In the genomic region with DNA sequence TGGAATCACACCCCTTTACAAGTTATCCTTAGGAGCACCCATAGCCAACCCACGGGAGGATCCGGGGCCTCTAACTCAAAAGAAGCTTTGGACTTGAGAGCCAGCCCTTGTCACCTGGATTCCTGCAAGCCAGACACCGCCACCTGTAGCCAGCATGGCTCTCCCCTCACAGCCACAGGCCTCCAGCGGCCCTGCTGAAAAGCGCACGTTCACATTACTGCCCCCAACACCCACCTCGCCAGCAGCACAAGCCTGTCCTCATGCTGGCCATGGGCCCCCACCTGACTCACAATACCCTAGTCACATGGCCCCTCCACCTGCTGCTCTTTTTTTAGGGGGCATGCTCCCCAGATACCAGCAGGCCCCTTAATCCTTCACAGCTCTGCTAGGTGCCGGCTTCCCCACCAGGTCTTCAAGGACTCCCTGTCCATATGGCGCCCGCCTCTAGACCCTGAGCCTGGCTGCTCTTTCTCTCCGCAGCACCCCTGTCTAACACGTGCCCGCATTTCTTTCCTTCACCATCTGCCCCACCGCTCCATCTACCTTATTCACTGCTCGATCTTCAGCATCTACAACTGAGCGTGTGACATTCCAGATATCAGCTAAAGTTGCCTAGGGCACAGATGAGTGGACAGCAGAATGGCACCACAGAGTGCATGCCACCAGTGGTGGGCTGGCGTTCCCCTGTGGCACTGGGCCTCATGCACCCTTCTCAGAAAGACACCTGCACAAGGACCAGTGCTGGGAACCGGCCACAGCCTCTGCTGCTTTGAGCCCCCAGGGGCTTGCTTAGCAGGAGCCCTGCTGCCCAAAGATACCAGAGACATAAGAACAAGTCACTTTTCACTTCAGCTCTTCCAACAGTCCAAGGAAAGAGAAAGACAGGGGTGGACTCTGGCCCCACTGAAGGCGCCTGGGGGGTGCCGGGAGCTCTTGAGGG, we compare ENCODE assay signal across 9 cellular contexts. TPM values are rescaled to one million over a fixed set of nuclear protein-coding genes. Genes with fewer than 3 reads are reported as not detected.
A peak's percentile ranks its signal among the peaks of the same experiment; 100 is the strongest.
DNase-seq lines count a peak whose midpoint lies in the region; ATAC-seq and TF ChIP-seq lines count a peak whose summit lies in the region.
"Had no signal": no experiment of that assay in that cellular context is flagged by ENCODE, and none has a peak within 500 bp of the region (broad histone marks: within the 10 kb centered on the region; RNA-seq: fewer than 3 reads in every experiment).

No MANE protein-coding gene starts in this region.

- H3K9me3 Mint-ChIP-seq in activated naive CD4-positive, alpha-beta T cell treated with anti-CD3 and anti-CD28 coated beads, Interleukin-2, amount 50 U/mL, for 72 hours = no peaks in the 10 kb centered on the region
- H3K9me3 Mint-ChIP-seq in activated naive CD4-positive, alpha-beta T cell treated with anti-CD3 and anti-CD28 coated beads for 36 hours = no peaks in the 10 kb centered on the region
- H3K9me3 Mint-ChIP-seq in glutamatergic neuron (ENCODE audit: unreplicated experiment) = no peaks in the 10 kb centered on the region

- TF ChIP-seq EP300 in tibial nerve (IDR thresholded peaks at IDR 0.05) = no peak

- H3K36me3 ChIP-seq in SK-N-MC (ENCODE audit: insufficient read depth, low read length) (peaks cover 57% of the 10 kb centered on the region; the same call in 1 of the 2 replicates), tibial nerve (peaks cover 0 to 37% (median 0%) of the 10 kb centered on the region in 3 donors), HAP-1 (replicated peaks) (peaks cover 48% of the 10 kb centered on the region)

- H3K27ac ChIP-seq in SK-N-MC = peak overlapping the region; percentile 77
- H3K27ac ChIP-seq in tibial nerve = peak overlapping the region in 3 of 4 donors; percentile 30 to 81 (median 55)
- H3K27ac ChIP-seq: neutrophil had no signal

- H3K27ac Mint-ChIP-seq in activated naive CD4-positive, alpha-beta T cell treated with anti-CD3 and anti-CD28 coated beads, Interleukin-2, amount 50 U/mL, for 72 hours = peak overlapping the region; percentile 35 to 88
- no peak overlapping the region for H3K27ac Mint-ChIP-seq in activated naive CD4-positive, alpha-beta T cell treated with anti-CD3 and anti-CD28 coated beads for 36 hours
- H3K27ac Mint-ChIP-seq in glutamatergic neuron (ENCODE audit: unreplicated experiment) = peak overlapping the region; percentile 28

- 89 to 91% methylated on average over 20 of the region's 20 CpGs for whole genome bisulfite sequencing in tibial nerve, 2 donors

- H3K4me1 ChIP-seq in tibial nerve (peaks cover 0 to 62% (median 18%) of the 10 kb centered on the region in 4 donors), HAP-1 (peaks cover 8% of the 10 kb centered on the region)

- H3K4me3 Mint-ChIP-seq in activated naive CD4-positive, alpha-beta T cell treated with anti-CD3 and anti-CD28 coated beads for 36 hours = no peak overlapping the region
- H3K4me3 Mint-ChIP-seq in glutamatergic neuron (ENCODE audit: unreplicated experiment) = peak overlapping the region; percentile 63

- CTCF ChIA-PET in activated naive CD4-positive, alpha-beta T cell treated with anti-CD3 and anti-CD28 coated beads for 36 hours (lab: Charles Lee) = no interaction called here

- no peaks in the 10 kb centered on the region for H3K9me3 ChIP-seq in SK-N-MC (ENCODE audit: low read depth, low read length)
- no peaks in the 10 kb centered on the region for H3K9me3 ChIP-seq in tibial nerve
- H3K9me3 ChIP-seq in HAP-1 = no peaks in the 10 kb centered on the region
- H3K9me3 ChIP-seq: neutrophil had no signal

- H3K27me3 ChIP-seq in tibial nerve (no peaks in the 10 kb centered on the region), HAP-1 (ENCODE audit: low read depth) (no peaks in the 10 kb centered on the region)
- H3K27me3 ChIP-seq: neutrophil had no signal

- peaks cover 56% of the 10 kb centered on the region for H3K4me1 Mint-ChIP-seq in activated naive CD4-positive, alpha-beta T cell treated with anti-CD3 and anti-CD28 coated beads for 36 hours (ENCODE audit: low read depth)
- H3K4me1 Mint-ChIP-seq in glutamatergic neuron (ENCODE audit: low read depth, unreplicated experiment) = peaks cover 38% of the 10 kb centered on the region

- TF ChIP-seq CTCF in glutamatergic neuron (IDR thresholded peaks at IDR 0.05; ENCODE audit: partially characterized antibody, unreplicated experiment) = no peak
- no peak for TF ChIP-seq CTCF in tibial nerve (IDR thresholded peaks at IDR 0.05)

- no peak for ATAC-seq in activated naive CD4-positive, alpha-beta T cell treated with anti-CD3 and anti-CD28 coated beads, Interleukin-2, amount 50 U/mL, for 72 hours
- no peak for ATAC-seq in GM21390 (IDR thresholded peaks at IDR 0.05; ENCODE audit: unreplicated experiment)

- H3K4me3 ChIP-seq in SK-N-MC (peak overlapping the region; percentile 65), tibial nerve (no peak overlapping the region), HAP-1 (no peak overlapping the region)

- H3K36me3 Mint-ChIP-seq in activated naive CD4-positive, alpha-beta T cell treated with anti-CD3 and anti-CD28 coated beads, Interleukin-2, amount 50 U/mL, for 72 hours = peaks cover 0 to 8% of the 10 kb centered on the region in 2 donors
- H3K36me3 Mint-ChIP-seq in activated naive CD4-positive, alpha-beta T cell treated with anti-CD3 and anti-CD28 coated beads for 36 hours (ENCODE audit: low read depth) = peaks cover 34% of the 10 kb centered on the region
- H3K36me3 Mint-ChIP-seq in glutamatergic neuron (ENCODE audit: unreplicated experiment) = no peaks in the 10 kb centered on the region

- intact Hi-C loops in activated naive CD4-positive, alpha-beta T cell treated with anti-CD3 and anti-CD28 coated beads for 36 hours (cut with micrococcal nuclease) = no loop called here

- in situ Hi-C loops in HAP-1 (cut with MboI; ENCODE audit: low sequenced_read_pairs) = loop anchor here (25.0 kb wide), 1 partner anchor 362 kb away; no protein-coding TSS in a partner anchor

- no peaks in the 10 kb centered on the region for H3K27me3 Mint-ChIP-seq in activated naive CD4-positive, alpha-beta T cell treated with anti-CD3 and anti-CD28 coated beads for 36 hours (ENCODE audit: low read depth)
- H3K27me3 Mint-ChIP-seq in glutamatergic neuron (ENCODE audit: unreplicated experiment) = peaks cover 2% of the 10 kb centered on the region

- no peak overlapping the region for H3K9ac ChIP-seq in SK-N-MC (ENCODE audit: insufficient read length)

- TF ChIP-seq POLR2A in tibial nerve (IDR thresholded peaks at IDR 0.05) = no peak

- DNase-seq in activated naive CD4-positive, alpha-beta T cell treated with anti-CD3 and anti-CD28 coated beads, Interleukin-2, amount 50 U/mL, for 72 hours (ENCODE audit: low spot score in 2 of 2) = no peak
- no peak for DNase-seq in activated naive CD4-positive, alpha-beta T cell treated with anti-CD3 and anti-CD28 coated beads for 36 hours
- no peak for DNase-seq in SK-N-MC (ENCODE audit: low read depth, low spot score)
- no peak for DNase-seq in glutamatergic neuron
- DNase-seq in tibial nerve (ENCODE audit: low spot score in 2 of 2) = no peak
- DNase-seq in HAP-1 (ENCODE audit: low spot score in 2 of 2) = no peak
- no peak for DNase-seq in SKM-1 treated with dmso at 0.1 percent for 144 hours (lab: John Stamatoyannopoulos, UW; ENCODE audit: unreplicated experiment)

RNA-seq across cellular contexts. Expression of a gene that starts 6.6 kb away (rescaled TPM):
- total RNA-seq in activated naive CD4-positive, alpha-beta T cell treated with anti-CD3 and anti-CD28 coated beads, Interleukin-2, amount 50 U/mL, for 72 hours = 10 to 100 TPM; 86.2 to 87.2 TPM
- total RNA-seq in activated naive CD4-positive, alpha-beta T cell treated with anti-CD3 and anti-CD28 coated beads for 36 hours = 100 to 1,000 TPM; 126 to 128 TPM
- total RNA-seq in glutamatergic neuron (ENCODE audit: unreplicated experiment) (151 TPM), tibial nerve (10 to 100 TPM; 29.3 to 50.4 (median 36.4) TPM)

RNA-seq across cellular contexts. Expression of a gene that starts 58.5 kb away (rescaled TPM):
- total RNA-seq in activated naive CD4-positive, alpha-beta T cell treated with anti-CD3 and anti-CD28 coated beads, Interleukin-2, amount 50 U/mL, for 72 hours = 100 to 1,000 TPM; 287 to 318 TPM
- 100 to 1,000 TPM; 240 to 245 TPM for total RNA-seq in activated naive CD4-positive, alpha-beta T cell treated with anti-CD3 and anti-CD28 coated beads for 36 hours
- total RNA-seq in glutamatergic neuron (ENCODE audit: unreplicated experiment) = 209 TPM
- 100 to 1,000 TPM in 2 of 4 donors, 10 to 100 TPM in 2; 94.3 to 129 (median 111) TPM for total RNA-seq in tibial nerve
